ENCODE assay signal across 3 cellular contexts in the genomic region with DNA sequence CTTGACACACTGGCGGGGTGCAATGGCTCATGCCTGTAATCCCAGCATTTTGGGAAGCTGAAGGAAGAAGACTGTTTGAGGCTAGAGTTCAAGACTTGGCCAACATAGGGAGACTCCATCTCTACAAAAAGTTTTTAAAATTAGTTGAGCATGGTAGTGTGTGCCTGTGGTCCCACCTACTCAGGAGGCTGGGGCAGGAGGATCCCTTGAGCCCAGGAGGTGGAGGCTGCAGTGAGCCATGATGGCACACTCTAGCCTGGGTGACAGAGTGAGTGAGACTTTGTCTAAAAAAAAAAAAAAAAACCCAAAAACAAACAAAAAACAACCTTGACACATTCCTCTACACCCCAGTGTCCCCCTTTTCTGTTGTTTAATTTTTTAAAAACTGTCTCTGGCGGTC.
TF ChIP-seq lines count a peak whose summit lies in the region.

No MANE protein-coding gene starts in this region.

TF ChIP-seq in HepG2, 621 proteins besides CTCF, POLR2A, EP300 and RAD21 (continues in another document):
- no peak for TF ChIP-seq ZNF326 (CRISPR knock-in tag; IDR thresholded peaks at IDR 0.05; ENCODE audit: borderline replicate concordance)
- peak; percentile 95 for TF ChIP-seq ZNF770 (CRISPR knock-in tag; IDR thresholded peaks at IDR 0.05)
- no peak for TF ChIP-seq ZFP36L2 (CRISPR knock-in tag; IDR thresholded peaks at IDR 0.05)
- no peak for TF ChIP-seq E2F2 (CRISPR knock-in tag; IDR thresholded peaks at IDR 0.05; ENCODE audit: borderline replicate concordance)
- TF ChIP-seq ZNF142 (CRISPR knock-in tag; IDR thresholded peaks at IDR 0.05), result no peak

TF ChIP-seq in HCT116, 20 proteins besides CTCF, POLR2A, EP300 and RAD21:
- TF ChIP-seq ELF1 (IDR thresholded peaks at IDR 0.05; ENCODE audit: borderline replicate concordance, low read depth) (no peak), TCF7L2 (IDR thresholded peaks at IDR 0.05; ENCODE audit: borderline replicate concordance, extremely low read depth, insufficient read depth, insufficient read length) (no peak), CBX3 (IDR thresholded peaks at IDR 0.05; ENCODE audit: low read depth) (no peak), FOSL1 (IDR thresholded peaks at IDR 0.05; ENCODE audit: low read depth) (no peak)
TF ChIP-seq in HCT116: peak in this region for 0.

TF ChIP-seq in SK-N-SH treated with all-trans-retinoic acid at 6 μM for 48 hours, 23 proteins besides CTCF, POLR2A, EP300 and RAD21:
- TF ChIP-seq ZFP3 (CRISPR knock-in tag; IDR thresholded peaks at IDR 0.05), result no peak
- TF ChIP-seq CREB5 (CRISPR knock-in tag; IDR thresholded peaks at IDR 0.05; ENCODE audit: low read depth), result no peak
- TF ChIP-seq ZC3H10 (CRISPR knock-in tag; IDR thresholded peaks at IDR 0.05), result no peak
- TF ChIP-seq, protein P1, sequence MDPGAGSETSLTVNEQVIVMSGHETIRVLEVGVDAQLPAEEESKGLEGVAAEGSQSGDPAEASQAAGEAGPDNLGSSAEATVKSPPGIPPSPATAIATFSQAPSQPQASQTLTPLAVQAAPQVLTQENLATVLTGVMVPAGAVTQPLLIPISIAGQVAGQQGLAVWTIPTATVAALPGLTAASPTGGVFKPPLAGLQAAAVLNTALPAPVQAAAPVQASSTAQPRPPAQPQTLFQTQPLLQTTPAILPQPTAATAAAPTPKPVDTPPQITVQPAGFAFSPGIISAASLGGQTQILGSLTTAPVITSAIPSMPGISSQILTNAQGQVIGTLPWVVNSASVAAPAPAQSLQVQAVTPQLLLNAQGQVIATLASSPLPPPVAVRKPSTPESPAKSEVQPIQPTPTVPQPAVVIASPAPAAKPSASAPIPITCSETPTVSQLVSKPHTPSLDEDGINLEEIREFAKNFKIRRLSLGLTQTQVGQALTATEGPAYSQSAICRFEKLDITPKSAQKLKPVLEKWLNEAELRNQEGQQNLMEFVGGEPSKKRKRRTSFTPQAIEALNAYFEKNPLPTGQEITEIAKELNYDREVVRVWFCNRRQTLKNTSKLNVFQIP (CRISPR knock-in tag; IDR thresholded peaks at IDR 0.05; ENCODE audit: borderline replicate concordance, low read depth), result no peak
- no peak for TF ChIP-seq ZNF8 (CRISPR knock-in tag; IDR thresholded peaks at IDR 0.05)
- no peak for TF ChIP-seq RARB (CRISPR knock-in tag; IDR thresholded peaks at IDR 0.05)
- no peak for TF ChIP-seq TCF4 (CRISPR knock-in tag; IDR thresholded peaks at IDR 0.05; ENCODE audit: borderline replicate concordance)
